In the genomic region with DNA sequence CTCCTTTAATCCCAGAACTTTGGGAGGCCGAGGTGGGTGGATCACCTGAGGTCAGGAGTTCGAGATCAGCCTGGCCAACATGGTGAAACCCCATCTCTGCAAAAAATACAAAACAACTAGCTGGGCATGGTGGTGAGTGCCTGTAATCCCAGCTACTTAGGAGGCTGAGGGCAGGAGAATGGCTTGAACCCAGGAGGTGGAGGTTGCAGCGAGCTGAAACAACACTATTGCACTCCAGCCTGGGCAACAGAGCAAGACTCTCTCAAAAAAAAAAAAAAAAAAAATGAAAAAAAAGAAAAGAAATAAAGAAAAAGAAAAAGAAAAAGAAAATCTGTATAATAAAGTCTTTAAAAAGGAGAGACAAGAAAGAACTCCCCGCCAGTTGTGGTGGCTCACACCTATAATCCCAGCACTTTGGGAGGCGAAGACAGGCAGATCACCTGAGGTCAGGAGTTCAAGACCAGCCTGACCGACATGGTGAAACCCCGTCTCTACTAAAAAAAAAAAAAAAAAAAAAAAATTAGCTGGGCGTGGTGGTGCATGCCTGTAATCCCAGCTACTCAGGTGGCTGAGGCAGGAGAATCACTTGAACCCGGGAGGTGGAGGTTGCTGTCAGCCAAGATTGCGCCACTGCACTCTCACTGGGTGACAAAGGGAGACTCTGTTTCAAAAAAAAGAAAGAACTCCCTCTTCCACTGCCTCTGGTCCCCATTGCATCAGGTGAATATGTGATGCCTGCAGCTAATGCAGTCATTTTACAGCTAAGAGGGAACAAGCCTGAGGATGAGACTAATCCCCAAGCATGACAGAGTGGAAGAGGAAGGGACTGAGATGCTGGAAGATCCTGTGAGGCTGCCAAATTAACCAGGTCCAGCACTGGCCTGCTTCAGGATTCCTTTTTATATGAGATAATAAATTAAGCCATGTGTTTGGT, we compare ENCODE assay signal across 10 cellular contexts. TPM values are rescaled to one million over a fixed set of nuclear protein-coding genes. Genes with fewer than 3 reads are reported as not detected.
DNase-seq lines count a peak whose midpoint lies in the region; ATAC-seq, FAIRE-seq and TF ChIP-seq lines count a peak whose summit lies in the region.
"Not testable (repeated sequence)": the region's sequence is repeated elsewhere in the genome, so short reads cannot be mapped to it uniquely, and the experiment has no call there.
"Had no signal": no experiment of that assay in that cellular context is flagged by ENCODE, and none has a peak within 500 bp of the region (broad histone marks: within the 10 kb centered on the region; RNA-seq: fewer than 3 reads in every experiment).

No MANE protein-coding gene starts in this region.

- not testable (repeated sequence) for H2BK120ac ChIP-seq in H1 (replicated peaks; ENCODE audit: low read depth, low read length)

- H2BK20ac ChIP-seq in H1 (ENCODE audit: low read length), result 0 out of 2 replicates have a peak overlapping the region, but pooled peaks have one; percentile 16

- H3K27ac ChIP-seq in HEK293 (ENCODE audit: extremely low read depth, low read depth, low read length); H1 (ENCODE audit: low read depth, low read length): not testable (repeated sequence)
- H3K27ac ChIP-seq in SJCRH30 (peak overlapping the region; percentile 94), K562 (ENCODE audit: extremely low read depth, low read depth, low read length) (peak overlapping the region; percentile 86), substantia nigra (ENCODE audit: low read depth, low read length, poor library complexity, severe bottlenecking) (peak overlapping the region; percentile 97)

- H2BK12ac ChIP-seq in H1 (ENCODE audit: low read depth, low read length), result not testable (repeated sequence)

- H3K9me1 ChIP-seq in K562 (ENCODE audit: control insufficient read depth, insufficient read depth, low read length), result not testable (repeated sequence)

- WGBS in K562 (ENCODE audit: insufficient coverage, low coverage, missing lambda C conversion rate), result 65% methylated on average over 8 of the region's 10 CpGs
- 85% methylated on average over 5 of the region's 10 CpGs; no CpG with 5 or more reads in 1 of the 2 experiments for WGBS in H1 (ENCODE audit: extremely low coverage in 1 of 2, insufficient coverage in 1 of 2, insufficient read length in 1 of 2, insufficient replicate concordance in 2 of 2, low coverage in 1 of 2, low lambda C conversion rate in 2 of 2, missing lambda C conversion rate in 1 of 2), 2 experiments

- not testable (repeated sequence) for H3K18ac ChIP-seq in H1 (ENCODE audit: extremely low read depth, low read length)

- not testable (repeated sequence) for H3K4me2 ChIP-seq in K562 (ENCODE audit: insufficient read depth, low read length); H1 (ENCODE audit: insufficient read depth in 1 of 2, low read depth in 2 of 2, low read length in 2 of 2)

- not testable (repeated sequence) for H3K36me3 ChIP-seq in HEK293 (ENCODE audit: control insufficient read depth in 2 of 2, insufficient read depth in 1 of 2, low read length in 2 of 2); SJCRH30; K562 (ENCODE audit: control insufficient read depth, insufficient read depth, low read length); H1 (ENCODE audit: control insufficient read depth in 2 of 4, insufficient read depth in 4 of 4, low read length in 3 of 4)

- not testable (repeated sequence) for H3K4ac ChIP-seq in H1 (replicated peaks; ENCODE audit: insufficient read length, low read depth, low read length)

- H3K4me3 Mint-ChIP-seq in nephron, result not testable (repeated sequence)

- H3K27ac Mint-ChIP-seq in nephron, result peak overlapping the region; percentile 17 to 95 (median 87)

- not testable (repeated sequence) for TF ChIP-seq CTCF in AG10803 (conservative IDR thresholded peaks at IDR 0.05; ENCODE audit: low read length); HEK293 (tag by site-specific recombination; IDR thresholded peaks at IDR 0.05); K562 (IDR thresholded peaks at IDR 0.05 in 2 of 3, conservative IDR thresholded peaks at IDR 0.05 in 1 of 3; ENCODE audit: insufficient read depth in 2 of 3, low read depth in 1 of 3, low read length in 3 of 3); H1 (IDR thresholded peaks at IDR 0.05; ENCODE audit: control extremely low read depth in 1 of 3, insufficient read depth in 1 of 3, low read depth in 1 of 3, low read length in 3 of 3); nephron (IDR thresholded peaks at IDR 0.05; ENCODE audit: unreplicated experiment in 3 of 3)

- H4K5ac ChIP-seq in H1 (ENCODE audit: insufficient read length, low read depth, low read length), result not testable (repeated sequence)

- not testable (repeated sequence) for H3K9ac ChIP-seq in K562 (ENCODE audit: insufficient read depth in 1 of 2, low read depth in 2 of 2, low read length in 2 of 2); H1 (replicated peaks in 1 of 4; ENCODE audit: extremely low read depth in 1 of 4, low read depth in 3 of 4, low read length in 3 of 4)

- H4K91ac ChIP-seq in H1 (replicated peaks; ENCODE audit: insufficient read length, low read length), result not testable (repeated sequence)

- H3K56ac ChIP-seq in H1 (replicated peaks; ENCODE audit: insufficient read length, low read depth, low read length), result not testable (repeated sequence)

- peaks cover 52% of the 10 kb centered on the region for H3K4me1 Mint-ChIP-seq in nephron

- H3K4me1 ChIP-seq in HEK293 (ENCODE audit: control insufficient read depth, insufficient read depth, low read length); H1 (replicated peaks in 1 of 4; ENCODE audit: control insufficient read depth in 3 of 4, insufficient read depth in 4 of 4, low read length in 3 of 4): not testable (repeated sequence)
- H3K4me1 ChIP-seq in SJCRH30 (peaks cover 46% of the 10 kb centered on the region), K562 (replicated peaks in 1 of 2; ENCODE audit: control insufficient read depth in 2 of 2, insufficient read depth in 2 of 2, low read length in 2 of 2) (peaks cover 53 to 74% of the 10 kb centered on the region in 2 experiments)

- H2AFZ ChIP-seq in K562 (ENCODE audit: low read depth, low read length), result peak overlapping the region; percentile 98
- not testable (repeated sequence) for H2AFZ ChIP-seq in H1 (ENCODE audit: low read length)

- ATAC-seq in K562, result not testable (repeated sequence)

- H2BK15ac ChIP-seq in H1 (ENCODE audit: low read length), result not testable (repeated sequence)

- not testable (repeated sequence) for H4K20me1 ChIP-seq in K562 (replicated peaks; ENCODE audit: control insufficient read depth, insufficient read depth, low read length); H1 (replicated peaks in 1 of 2; ENCODE audit: control insufficient read depth in 1 of 2, insufficient read depth in 2 of 2, low read length in 2 of 2)

- not testable (repeated sequence) for H3K23me2 ChIP-seq in H1 (ENCODE audit: low read depth, low read length)

- H3K36me3 Mint-ChIP-seq in nephron (ENCODE audit: low read depth), result not testable (repeated sequence)

- not testable (repeated sequence) for H3K27me3 Mint-ChIP-seq in nephron (ENCODE audit: low read depth)

- H3K23ac ChIP-seq in H1 (ENCODE audit: insufficient read length), result not testable (repeated sequence)

- not testable (repeated sequence) for H3K14ac ChIP-seq in H1 (ENCODE audit: insufficient read length)

- DNase-seq in AG10803 (ENCODE audit: low read depth) (peak; percentile 68), SJCRH30 (peak; percentile 40 to 68), K562 (ENCODE audit: extremely low read depth in 1 of 4, low spot score in 3 of 4) (peak in 1 of 4 experiments; percentile 33), cardiac septum (ENCODE audit: low spot score) (peak; percentile 44), substantia nigra (lab: John Stamatoyannopoulos, UW) (peak in 1 of 49 donors; percentile 49)
- DNase-seq in H1 (ENCODE audit: low read depth in 1 of 2, low spot score in 2 of 2), result not testable (repeated sequence)

- peaks cover 12% of the 10 kb centered on the region for H3K9me3 Mint-ChIP-seq in nephron

- in situ Hi-C loops in K562 (cut with MboI), result not testable (repeated sequence)

- intact Hi-C loops in K562 (cut with micrococcal nuclease); cardiac septum (cut with DNase I): not testable (repeated sequence)

- H3K79me2 ChIP-seq in K562 (ENCODE audit: control insufficient read depth, insufficient read depth, low read length); H1 (ENCODE audit: control insufficient read depth in 1 of 2, insufficient read depth in 2 of 2, low read length in 2 of 2): not testable (repeated sequence)

- not testable (repeated sequence) for FAIRE-seq in K562 (lab: Jason Lieb, UNC); H1 (lab: Jason Lieb, UNC)

- not testable (repeated sequence) for H3K4me3 ChIP-seq in AG10803 (ENCODE audit: low read length); HEK293 (ENCODE audit: low read depth, low read length); SJCRH30; K562; H1 (ENCODE audit: extremely low read depth in 1 of 4, insufficient read depth in 2 of 4, low read depth in 3 of 4, low read length in 4 of 4)

- POLR2A ChIA-PET in HEK293 (lab: Yijun Ruan, JAX), result not testable (repeated sequence)
- POLR2A ChIA-PET in K562 (lab: Yijun Ruan, JAX) (interaction anchor here (0.6 to 2.4 kb wide), 7 partner anchors 9 to 105 kb away, joined by 3 to 9 read pairs (median 4); no protein-coding TSS in a partner anchor), H1 (lab: Charles Lee; ENCODE audit: partially characterized antibody) (interaction anchor here (0.8 kb wide), 1 partner anchor 8 kb away, joined by 3 read pairs; no protein-coding TSS in a partner anchor)

- not testable (repeated sequence) for H3K27me3 ChIP-seq in SJCRH30; K562 (ENCODE audit: control insufficient read depth in 2 of 2, insufficient read depth in 2 of 2, low read length in 2 of 2); H1 (replicated peaks in 1 of 4; ENCODE audit: control insufficient read depth in 3 of 4, extremely low read depth in 1 of 4, insufficient read depth in 3 of 4, low read length in 3 of 4)

- H3K79me1 ChIP-seq in H1 (ENCODE audit: low read depth, low read length), result not testable (repeated sequence)

- not testable (repeated sequence) for H2BK5ac ChIP-seq in H1 (ENCODE audit: low read depth, low read length)

- BruUV-seq in K562 (replicated peaks; lab: Mats Ljungman, UMichigan), result not testable (repeated sequence)

- TF ChIP-seq EP300 in K562 (IDR thresholded peaks at IDR 0.05; ENCODE audit: low read length); H1 (IDR thresholded peaks at IDR 0.05; ENCODE audit: borderline replicate concordance in 1 of 2, low read depth in 2 of 2, low read length in 2 of 2): not testable (repeated sequence)

- not testable (repeated sequence) for TF ChIP-seq RAD21 in K562 (CRISPR knock-in tag; conservative IDR thresholded peaks at IDR 0.05 in 1 of 2, IDR thresholded peaks at IDR 0.05 in 1 of 2); H1 (IDR thresholded peaks at IDR 0.05 in 1 of 2, conservative IDR thresholded peaks at IDR 0.05 in 1 of 2; ENCODE audit: low read depth in 2 of 2, low read length in 2 of 2)

- TF ChIP-seq POLR2A in K562 (conservative IDR thresholded peaks at IDR 0.05); H1 (IDR thresholded peaks at IDR 0.05; ENCODE audit: control extremely low read depth in 1 of 2, low read depth in 2 of 2, low read length in 2 of 2): not testable (repeated sequence)

- H2AK5ac ChIP-seq in H1 (ENCODE audit: low read depth, low read length), result not testable (repeated sequence)

- CTCF ChIA-PET in HEK293 (lab: Yijun Ruan, JAX), result interaction anchor here (0.9 to 1.4 kb wide), 2 partner anchors 11 to 17 kb away, joined by 4 to 5 read pairs; no protein-coding TSS in a partner anchor
- CTCF ChIA-PET in K562 (lab: Yijun Ruan, JAX; ENCODE audit: low intra/inter-chr PET ratio), result not testable (repeated sequence)
- CTCF ChIA-PET in H1 (lab: Charles Lee; ENCODE audit: partially characterized antibody), result interaction anchor here (0.6 to 1.2 kb wide), 5 partner anchors 11 to 1183 kb away, joined by 3 to 5 read pairs (median 4); no protein-coding TSS in a partner anchor

- not testable (repeated sequence) for H3K9me3 ChIP-seq in HEK293 (ENCODE audit: control insufficient read depth, insufficient read depth, low read depth, low read length); SJCRH30 (replicated peaks); K562 (replicated peaks; ENCODE audit: control insufficient read depth, insufficient read depth, low read depth, low read length); H1 (ENCODE audit: insufficient read depth in 2 of 2, low read depth in 1 of 2, low read length in 1 of 2)

- not testable (repeated sequence) for H4K8ac ChIP-seq in H1 (ENCODE audit: extremely low read depth, insufficient read depth, low read length)

RNA-seq across cellular contexts. Expression of gene ADAMTS14, which starts 8.6 kb away (rescaled TPM):
- 6.4 and 7.6 TPM in 2 replicates for total RNA-seq in SJCRH30 (2014; rRNA removed; shearing (Covaris generic))
- total RNA-seq in K562 (2011; cell fraction: chromatin; rRNA removed; ENCODE audit: low replicate concordance), result 66.8 and 209 TPM in 2 replicates
- total RNA-seq in K562 (2011; cell fraction: nucleolus; rRNA removed), result 115 and 150 TPM in 2 replicates
- total RNA-seq in K562 (2011; cell fraction: nucleoplasm; rRNA removed), result 67.9 and 80.6 TPM in 2 replicates
- total RNA-seq in K562 (2014; rRNA removed) (15.9 and 23.8 TPM in 2 replicates), K562 (2014; rRNA removed; fragmentation: Illumina TruSeq; extraction: Trizol) (4.3 and 6.3 TPM in 2 replicates), K562 (2015; rRNA removed; fragmentation: Illumina TruSeq; extraction: Trizol) (15.3 and 15.4 TPM in 2 replicates), K562 (2021) (30.4 and 31.7 TPM in 2 replicates), cardiac septum (0.81 TPM)
- polyA plus RNA-seq in K562 (2011; rRNA removed) (37.4 and 45.4 TPM in 2 replicates), K562 (2014; fragmentation: Illumina TruSeq; extraction: Trizol) (20.3 and 24.1 TPM in 2 replicates), K562 (2014; fragmentation: Nextera tagmentation; extraction: Ambion mirVana) (under 1 TPM; 0.04 to 0.27 TPM), K562 (2014; rRNA removed) (32.7 and 35.9 TPM in 2 replicates), H1 (2011; rRNA removed) (2.0 and 3.2 TPM in 2 replicates)
- polyA plus RNA-seq in K562 (2011; cell fraction: cytosol; rRNA removed), result 27.2 and 39.3 TPM in 2 replicates
- polyA plus RNA-seq in K562 (2011; cell fraction: nucleus; rRNA removed), result 187 and 443 TPM in 2 replicates
- 30.9 and 86.2 TPM in 2 replicates for polyA plus RNA-seq in K562 (2012)
- 8.4 and 15.8 TPM in 2 replicates for polyA minus RNA-seq in K562 (2011; rRNA and poly(A)+ RNA removed)
- polyA minus RNA-seq in K562 (2011; cell fraction: cytosol; rRNA and poly(A)+ RNA removed), result 15.8 and 16.4 TPM in 2 replicates
- 55.8 and 81.5 TPM in 2 replicates for polyA minus RNA-seq in K562 (2011; cell fraction: nucleus; rRNA and poly(A)+ RNA removed)
- 2.3 TPM in 2 replicates for total RNA-seq in H1 (2021; fragmentation: NEBNext Ultra II Directional; extraction: Animal tissue kit (Norgen Biotek cat#: 25700))
- polyA plus RNA-seq in H1 (2011; cell fraction: cytosol; rRNA removed), result 2.9 TPM
- 14.8 TPM for polyA plus RNA-seq in H1 (2011; cell fraction: nucleus; rRNA removed)
- polyA plus RNA-seq in H1 (2012, experiment 1 of 2), result 1.5 to 2.4 TPM (median 2.2 TPM) in 4 replicates
- polyA plus RNA-seq in H1 (2012, experiment 2 of 2), result 0.80 TPM
- polyA plus RNA-seq in H1 (2013, experiment 1 of 2), result 1.9 TPM
- 1.6 TPM for polyA plus RNA-seq in H1 (2013, experiment 2 of 2)
- polyA minus RNA-seq in H1 (2011; rRNA and poly(A)+ RNA removed), result 1.1 TPM in 2 replicates
- 1.7 TPM for polyA minus RNA-seq in H1 (2011; cell fraction: cytosol; rRNA and poly(A)+ RNA removed)
- polyA minus RNA-seq in H1 (2011; cell fraction: nucleus; rRNA and poly(A)+ RNA removed), result 3.4 TPM
- total RNA-seq: activated CD4-positive, alpha-beta memory T cell treated with anti-CD3 and anti-CD28 coated beads for 36 hours had no signal
- polyA plus RNA-seq: CD14-positive monocyte had no signal
